In genomic region chr15:77542491-77543001, GRCh38 we compare ENCODE assay signal across 8 cellular contexts.
DNase-seq lines count a peak whose midpoint lies in the region; ATAC-seq and TF ChIP-seq lines count a peak whose summit lies in the region.

No MANE protein-coding gene starts in this region.

- no peaks in the 10 kb centered on the region for H3K79me2 ChIP-seq in KMS-11 (ENCODE audit: insufficient read depth, low read depth)

- DNase-seq in CD1c-positive myeloid dendritic cell (ENCODE audit: extremely low spot score) = peak; percentile 43
- DNase-seq in astrocyte of the hippocampus (ENCODE audit: low read depth, low spot score) = peak; percentile 33
- no peak for DNase-seq in natural killer cell
- no peak for DNase-seq in stimulated activated CD4-positive, alpha-beta T cell treated with anti-CD3 and anti-CD28 coated beads, Interleukin-4, amount 100 ng/mL, for 4 hours
- no peak for DNase-seq in NCI-H748 (lab: John Stamatoyannopoulos, UW; ENCODE audit: unreplicated experiment)

- H3K9ac ChIP-seq in KMS-11 = peak overlapping the region; percentile 75

- peak overlapping the region; percentile 89 for H3K4me3 Mint-ChIP-seq in natural killer cell

- H3K4me3 ChIP-seq in KMS-11 (IDR thresholded peaks at IDR 0.05; ENCODE audit: insufficient read depth, low read depth, low read length) = peak overlapping the region; percentile 43

- TF ChIP-seq CTCF in KMS-11 (conservative IDR thresholded peaks at IDR 0.05; ENCODE audit: low read depth, low read length) (no peak), natural killer cell (IDR thresholded peaks at IDR 0.05) (no peak)

- intact Hi-C loops in natural killer cell (cut with micrococcal nuclease) = loop anchor here (1.0 to 5.0 kb wide), 4 partner anchors 356 to 570 kb away; no protein-coding TSS in a partner anchor

- peak overlapping the region; percentile 93 for H3K4me2 ChIP-seq in KMS-11

- H4K20me1 ChIP-seq in KMS-11 (ENCODE audit: insufficient read depth) = no peaks in the 10 kb centered on the region

- H3K27ac ChIP-seq in KMS-11 = no peak overlapping the region

- no peaks in the 10 kb centered on the region for H3K36me3 ChIP-seq in KMS-11 (ENCODE audit: insufficient read depth)

- H3K36me3 Mint-ChIP-seq in natural killer cell = no peaks in the 10 kb centered on the region

- no peaks in the 10 kb centered on the region for H3K9me3 Mint-ChIP-seq in natural killer cell

- H3K4me1 Mint-ChIP-seq in natural killer cell = peaks cover 0 to 8% of the 10 kb centered on the region in 2 donors

- no peaks in the 10 kb centered on the region for H3K27me3 Mint-ChIP-seq in natural killer cell (ENCODE audit: low read depth in 2 of 2)

- ATAC-seq in natural killer cell = no peak
- no peak for ATAC-seq in GM18861 (IDR thresholded peaks at IDR 0.05; ENCODE audit: unreplicated experiment)
- ATAC-seq in GM19395 (IDR thresholded peaks at IDR 0.05; ENCODE audit: unreplicated experiment) = no peak

- peaks cover 17% of the 10 kb centered on the region; the same call in 1 of the 2 replicates for H3K27me3 ChIP-seq in KMS-11 (ENCODE audit: insufficient read depth, low read depth)

- peak overlapping the region; percentile 97 for H2AFZ ChIP-seq in KMS-11 (ENCODE audit: low read depth)

- H3K27ac Mint-ChIP-seq in natural killer cell = peak overlapping the region in 1 of 2 donors; percentile 77

- no peaks in the 10 kb centered on the region for H3K4me1 ChIP-seq in KMS-11 (ENCODE audit: low read depth, poor library complexity, severe bottlenecking)

Comparison
In these comparisons a context has a peak if more than half of its experiments do, and no peak if none do; other contexts are left out.
1. DNase-seq: peak in CD1c-positive myeloid dendritic cell (single experiment) and astrocyte of the hippocampus (single experiment); none in natural killer cell (single experiment), stimulated activated CD4-positive, alpha-beta T cell treated with anti-CD3 and anti-CD28 coated beads, Interleukin-4, amount 100 ng/mL, for 4 hours (0 of 2) and NCI-H748 (single experiment).